In genomic region chrX:10761447-10761846, GRCh38 we compare ENCODE assay signal across 19 cellular contexts.
A peak's percentile ranks its signal among the peaks of the same experiment; 100 is the strongest.
DNase-seq lines count a peak whose midpoint lies in the region; ATAC-seq and TF ChIP-seq lines count a peak whose summit lies in the region.
"Had no signal": no experiment of that assay in that cellular context is flagged by ENCODE, and none has a peak within 500 bp of the region (broad histone marks: within the 10 kb centered on the region; RNA-seq: fewer than 3 reads in every experiment).

No MANE protein-coding gene starts in this region.

- H3K4me3 ChIP-seq in GM23338, result no peak overlapping the region

- H3K4me2 ChIP-seq in GM23338, result no peak overlapping the region

- H2AFZ ChIP-seq in GM23338, result no peak overlapping the region

- no peak for ATAC-seq in GM23338
- ATAC-seq in esophagus mucosa, result peak; percentile 90
- no peak for ATAC-seq in activated CD4-positive, CD25-positive, alpha-beta regulatory T cell treated with anti-CD3 and anti-CD28 coated beads, Interleukin-2, amount 50 U/mL, for 24 hours
- no peak for ATAC-seq in GM21381 (IDR thresholded peaks at IDR 0.05; ENCODE audit: unreplicated experiment)
- no peak for ATAC-seq in HG03571 (IDR thresholded peaks at IDR 0.05; ENCODE audit: unreplicated experiment)
- ATAC-seq: SK-N-SH treated with all-trans-retinoic acid at 6 μM for 48 hours had no signal

- H3K27ac Mint-ChIP-seq in GM23338, result peak overlapping the region; percentile 77
- H3K27ac Mint-ChIP-seq: B cell; CD4-positive, alpha-beta T cell had no signal

- no peaks in the 10 kb centered on the region for H4K20me1 ChIP-seq in GM23338 (replicated peaks; ENCODE audit: insufficient read depth)

- H3K27me3 Mint-ChIP-seq in GM23338 (ENCODE audit: insufficient read depth, low read depth, poor library complexity), result peaks cover 3% of the 10 kb centered on the region
- H3K27me3 Mint-ChIP-seq: CD4-positive, alpha-beta T cell had no signal

- H3K27me3 ChIP-seq in GM23338 (ENCODE audit: insufficient read depth), result no peaks in the 10 kb centered on the region

- H3F3A ChIP-seq in GM23338 (replicated peaks; ENCODE audit: low read depth), result peaks cover 4% of the 10 kb centered on the region; the same call in 1 of the 2 replicates

- DNase-seq in GM23338 (ENCODE audit: low spot score) (no peak), NCI-H146 treated with DMSO at 0.1 percent for 48 hours (lab: John Stamatoyannopoulos, UW; ENCODE audit: unreplicated experiment) (peak; percentile 12), pons (ENCODE audit: low spot score) (no peak)
- DNase-seq: Calu3; CD4-positive, alpha-beta T cell; DMS79 treated with DMSO at 0.1 percent for 48 hours; GDM1; H7; NCI-H1930; NCI-H2227 treated with DMSO at 0.1 percent for 48 hours; NCI-H82; SHP77 had no signal

- H3K79me2 ChIP-seq in GM23338 (replicated peaks; ENCODE audit: insufficient read depth), result no peaks in the 10 kb centered on the region

- no peaks in the 10 kb centered on the region for H3K9me2 ChIP-seq in GM23338 (ENCODE audit: insufficient read depth)

- peaks cover 29% of the 10 kb centered on the region for H3K4me1 Mint-ChIP-seq in GM23338
- H3K4me1 Mint-ChIP-seq: B cell had no signal

- no peak for TF ChIP-seq CTCF in GM23338 (conservative IDR thresholded peaks at IDR 0.05; ENCODE audit: low read depth in 2 of 2)
- no peak for TF ChIP-seq CTCF in VCaP (conservative IDR thresholded peaks at IDR 0.05)

- peaks cover 12% of the 10 kb centered on the region for H3K4me1 ChIP-seq in GM23338 (ENCODE audit: insufficient read depth)

- H3K36me3 Mint-ChIP-seq in GM23338 (ENCODE audit: low read depth), result no peaks in the 10 kb centered on the region

- H3K36me3 ChIP-seq in GM23338 (ENCODE audit: insufficient read depth), result no peaks in the 10 kb centered on the region

- no peak overlapping the region for H3K27ac ChIP-seq in GM23338 (ENCODE audit: low read depth)
- H3K27ac ChIP-seq in VCaP, result peak overlapping the region; percentile 67

- H3K9me3 Mint-ChIP-seq in GM23338, result no peaks in the 10 kb centered on the region

- no peak overlapping the region for H3K4me3 Mint-ChIP-seq in GM23338
- H3K4me3 Mint-ChIP-seq: B cell; CD4-positive, alpha-beta T cell had no signal

TF ChIP-seq in GM23338, 12 proteins besides CTCF, POLR2A, EP300 and RAD21:
- TF ChIP-seq STAT1 (IDR thresholded peaks at IDR 0.05; ENCODE audit: unreplicated experiment), result no peak
- no peak for TF ChIP-seq ZNF331 (CRISPR knock-in tag; IDR thresholded peaks at IDR 0.05; ENCODE audit: low read depth)
- TF ChIP-seq CREB1 (CRISPR knock-in tag; IDR thresholded peaks at IDR 0.05; ENCODE audit: low read depth), result no peak
- TF ChIP-seq EZH2 (IDR thresholded peaks at IDR 0.05; ENCODE audit: low read depth, unreplicated experiment), result no peak
- TF ChIP-seq EZH2phosphoT487 (IDR thresholded peaks at IDR 0.05; ENCODE audit: unreplicated experiment), result no peak
- no peak for TF ChIP-seq POLR2AphosphoS5 (IDR thresholded peaks at IDR 0.05; ENCODE audit: low read depth)
- TF ChIP-seq ETS1 (IDR thresholded peaks at IDR 0.05), result no peak
- no peak for TF ChIP-seq ZNF114 (CRISPR knock-in tag; IDR thresholded peaks at IDR 0.05)
- TF ChIP-seq NANOG (IDR thresholded peaks at IDR 0.05; ENCODE audit: borderline replicate concordance), result no peak
- TF ChIP-seq JUNB (IDR thresholded peaks at IDR 0.05; ENCODE audit: unreplicated experiment), result no peak
- TF ChIP-seq ZNF462 (CRISPR knock-in tag; IDR thresholded peaks at IDR 0.05), result no peak
- no peak for TF ChIP-seq REST (IDR thresholded peaks at IDR 0.05; ENCODE audit: unreplicated experiment)
TF ChIP-seq in GM23338: peak in this region for 0.
